ENCODE assay signal across 21 cellular contexts in genomic region chr3:135271562-135272290, GRCh38.
A peak's percentile ranks its signal among the peaks of the same experiment; 100 is the strongest.
DNase-seq lines count a peak whose midpoint lies in the region; ATAC-seq, FAIRE-seq and TF ChIP-seq lines count a peak whose summit lies in the region.
"Had no signal": no experiment of that assay in that cellular context is flagged by ENCODE, and none has a peak within 500 bp of the region (broad histone marks: within the 10 kb centered on the region; RNA-seq: fewer than 3 reads in every experiment).

No MANE protein-coding gene starts in this region.

- DNase-seq in COR-L47 (lab: John Stamatoyannopoulos, UW), result peak; percentile 91
- peak; percentile 85 to 98 (median 93) for DNase-seq in NCI-H1417 (lab: John Stamatoyannopoulos, UW)
- DNase-seq in NCI-H2227 (lab: John Stamatoyannopoulos, UW; ENCODE audit: unreplicated experiment), result peak; percentile 61
- DNase-seq in H1 (ENCODE audit: low read depth in 1 of 2, low spot score in 2 of 2), result no peak
- DNase-seq in left cardiac atrium, result no peak
- no peak for DNase-seq in activated gamma-delta T cell treated with Interleukin-2 at 50 U/mL for 16 hours
- DNase-seq in erythroblast (lab: John Stamatoyannopoulos, UW), result no peak
- DNase-seq: ACHN; activated CD4-positive, alpha-beta T cell treated with anti-CD3 and anti-CD28 coated beads, Interleukin-2, amount 50 U/mL, for 4 hours; activated naive CD8-positive, alpha-beta T cell treated with anti-CD3 and anti-CD28 coated beads, Interleukin-2, amount 10 ng/mL, durations not matched to agents 7 days and 5 days; activated T-cell treated with anti-CD3 and anti-CD28 coated beads, Interleukin-2, amount 50 U/mL, for 1 hour; CD4-positive, alpha-beta memory T cell; head of caudate nucleus; HFFc6; Kasumi-1; natural killer cell; NCI-H526; SW 1271 had no signal

- H3K4ac ChIP-seq in H1 (replicated peaks; ENCODE audit: insufficient read length, low read depth, low read length), result no peak overlapping the region

- CTCF ChIA-PET in H1 (lab: Charles Lee; ENCODE audit: partially characterized antibody), result interaction anchor here (0.6 to 1.4 kb wide), 6 partner anchors 10 to 66 kb away, joined by 3 to 6 read pairs (median 3); no protein-coding TSS in a partner anchor

- TF ChIP-seq RAD21 in H1 (IDR thresholded peaks at IDR 0.05 in 1 of 2, conservative IDR thresholded peaks at IDR 0.05 in 1 of 2; ENCODE audit: low read depth in 2 of 2, low read length in 2 of 2), result no peak

- ATAC-seq in GM19455 (IDR thresholded peaks at IDR 0.05; ENCODE audit: unreplicated experiment), result no peak
- no peak for ATAC-seq in left cardiac atrium
- ATAC-seq: natural killer cell had no signal

- H2BK20ac ChIP-seq in H1 (ENCODE audit: low read length), result no peak overlapping the region

- no peak for TF ChIP-seq EP300 in H1 (IDR thresholded peaks at IDR 0.05; ENCODE audit: borderline replicate concordance in 1 of 2, low read depth in 2 of 2, low read length in 2 of 2)

- no peak overlapping the region for H3K56ac ChIP-seq in H1 (replicated peaks; ENCODE audit: insufficient read length, low read depth, low read length)

- H3K79me2 ChIP-seq in H1 (ENCODE audit: control insufficient read depth in 1 of 2, insufficient read depth in 2 of 2, low read length in 2 of 2), result no peaks in the 10 kb centered on the region

- no peak overlapping the region for H3K4me3 ChIP-seq in H1 (ENCODE audit: extremely low read depth in 1 of 4, insufficient read depth in 2 of 4, low read depth in 3 of 4, low read length in 4 of 4)

- POLR2A ChIA-PET in H1 (lab: Charles Lee; ENCODE audit: partially characterized antibody), result no interaction called here

- H3K14ac ChIP-seq in H1 (ENCODE audit: insufficient read length), result no peak overlapping the region

- H4K5ac ChIP-seq in H1 (ENCODE audit: insufficient read length, low read depth, low read length), result no peak overlapping the region

- no peaks in the 10 kb centered on the region for H3K23me2 ChIP-seq in H1 (ENCODE audit: low read depth, low read length)

- no peak overlapping the region for H4K91ac ChIP-seq in H1 (replicated peaks; ENCODE audit: insufficient read length, low read length)

- TF ChIP-seq POLR2A in H1 (IDR thresholded peaks at IDR 0.05; ENCODE audit: control extremely low read depth in 1 of 2, low read depth in 2 of 2, low read length in 2 of 2) (no peak), erythroblast (IDR thresholded peaks at IDR 0.05; ENCODE audit: low read length) (no peak)

- no peak overlapping the region for H2BK12ac ChIP-seq in H1 (ENCODE audit: low read depth, low read length)

- H2AK5ac ChIP-seq in H1 (ENCODE audit: low read depth, low read length), result no peak overlapping the region

- peaks cover 0 to 3% (median 0%) of the 10 kb centered on the region in 4 experiments; a peak in 1 of 7 replicates for H3K4me1 ChIP-seq in H1 (replicated peaks in 1 of 4; ENCODE audit: control insufficient read depth in 3 of 4, insufficient read depth in 4 of 4, low read length in 3 of 4)

- intact Hi-C loops in left cardiac atrium (cut with DNase I), result no loop called here

- no peak overlapping the region for H2BK120ac ChIP-seq in H1 (replicated peaks; ENCODE audit: low read depth, low read length)

- TF ChIP-seq CTCF in H1 (IDR thresholded peaks at IDR 0.05; ENCODE audit: control extremely low read depth in 1 of 3, insufficient read depth in 1 of 3, low read depth in 1 of 3, low read length in 3 of 3), result no peak

- no peak overlapping the region for H3K27ac ChIP-seq in H1 (ENCODE audit: low read depth, low read length)

- H3K4me2 ChIP-seq in H1 (ENCODE audit: insufficient read depth in 1 of 2, low read depth in 2 of 2, low read length in 2 of 2), result no peak overlapping the region

- whole genome bisulfite sequencing in H1 (ENCODE audit: extremely low coverage in 1 of 2, insufficient coverage in 1 of 2, insufficient read length in 1 of 2, insufficient replicate concordance in 2 of 2, low coverage in 1 of 2, low lambda C conversion rate in 2 of 2, missing lambda C conversion rate in 1 of 2), 2 experiments, result 77% methylated on average over 9 of the region's 11 CpGs; no CpG with 5 or more reads in 1 of the 2 experiments

- H3K9me3 ChIP-seq in H1 (ENCODE audit: insufficient read depth in 2 of 2, low read depth in 1 of 2, low read length in 1 of 2), result no peaks in the 10 kb centered on the region

- no peak overlapping the region for H2BK5ac ChIP-seq in H1 (ENCODE audit: low read depth, low read length)

- no peaks in the 10 kb centered on the region for H3K27me3 ChIP-seq in H1 (replicated peaks in 1 of 4; ENCODE audit: control insufficient read depth in 3 of 4, extremely low read depth in 1 of 4, insufficient read depth in 3 of 4, low read length in 3 of 4)

- H3K79me1 ChIP-seq in H1 (ENCODE audit: low read depth, low read length), result no peaks in the 10 kb centered on the region

- H3K36me3 ChIP-seq in H1 (ENCODE audit: control insufficient read depth in 2 of 4, insufficient read depth in 4 of 4, low read length in 3 of 4), result no peaks in the 10 kb centered on the region

- FAIRE-seq in H1 (lab: Jason Lieb, UNC), result no peak
- FAIRE-seq: bronchial epithelial cell, GM18507 had no signal

- H4K8ac ChIP-seq in H1 (ENCODE audit: extremely low read depth, insufficient read depth, low read length), result no peak overlapping the region

- 0 out of 2 replicates have a peak overlapping the region, but pooled peaks have one; percentile 44 for H2AFZ ChIP-seq in H1 (ENCODE audit: low read length)

- no peak overlapping the region for H3K23ac ChIP-seq in H1 (ENCODE audit: insufficient read length)

- no peaks in the 10 kb centered on the region for H4K20me1 ChIP-seq in H1 (replicated peaks in 1 of 2; ENCODE audit: control insufficient read depth in 1 of 2, insufficient read depth in 2 of 2, low read length in 2 of 2)

- H2BK15ac ChIP-seq in H1 (ENCODE audit: low read length), result no peak overlapping the region

- no peak overlapping the region for H3K9ac ChIP-seq in H1 (replicated peaks in 1 of 4; ENCODE audit: extremely low read depth in 1 of 4, low read depth in 3 of 4, low read length in 3 of 4)

- H3K18ac ChIP-seq in H1 (ENCODE audit: extremely low read depth, low read length), result no peak overlapping the region

TF ChIP-seq in H1, 55 proteins besides CTCF, POLR2A, EP300 and RAD21:
- no peak for TF ChIP-seq PHF8 (conservative IDR thresholded peaks at IDR 0.05; ENCODE audit: low read depth, low read length)
- no peak for TF ChIP-seq TBP (IDR thresholded peaks at IDR 0.05; ENCODE audit: low read depth, low read length)
- no peak for TF ChIP-seq CREB1 (IDR thresholded peaks at IDR 0.05)
- TF ChIP-seq ASH2L (IDR thresholded peaks at IDR 0.05; ENCODE audit: low read length), result no peak
- TF ChIP-seq POLR2AphosphoS5 (IDR thresholded peaks at IDR 0.05; ENCODE audit: low read depth, low read length), result no peak
- no peak for TF ChIP-seq JUND (IDR thresholded peaks at IDR 0.05; ENCODE audit: low read length)
- TF ChIP-seq MAX (IDR thresholded peaks at IDR 0.05), result no peak
- TF ChIP-seq NRF1 (IDR thresholded peaks at IDR 0.05; ENCODE audit: low read depth, low read length), result no peak
- no peak for TF ChIP-seq CBX8 (IDR thresholded peaks at IDR 0.05; ENCODE audit: borderline replicate concordance, low read depth, low read length)
- TF ChIP-seq TAF7 (optimal IDR thresholded peaks at IDR 0.05; ENCODE audit: borderline replicate concordance, low read depth, low read length), result no peak
- TF ChIP-seq SP2 (IDR thresholded peaks at IDR 0.05; ENCODE audit: low read length), result no peak
- TF ChIP-seq POU5F1 (IDR thresholded peaks at IDR 0.05; ENCODE audit: low read depth, low read length), result no peak
- TF ChIP-seq RBBP5 (IDR thresholded peaks at IDR 0.05; ENCODE audit: borderline replicate concordance, low read depth, low read length), result no peak
- TF ChIP-seq MAFK (IDR thresholded peaks at IDR 0.05; ENCODE audit: low read depth, low read length), result no peak
- no peak for TF ChIP-seq SIX5 (IDR thresholded peaks at IDR 0.05; ENCODE audit: low read depth, low read length)
- TF ChIP-seq SP4 (IDR thresholded peaks at IDR 0.05; ENCODE audit: low read length), result no peak
- no peak for TF ChIP-seq KDM4A (IDR thresholded peaks at IDR 0.05; ENCODE audit: low read depth, low read length, severe bottlenecking)
- TF ChIP-seq SUZ12 (IDR thresholded peaks at IDR 0.05; ENCODE audit: low read length), result no peak
- TF ChIP-seq YY1 (IDR thresholded peaks at IDR 0.05; ENCODE audit: low read depth, low read length), result no peak
- TF ChIP-seq GTF2F1 (IDR thresholded peaks at IDR 0.05; ENCODE audit: borderline replicate concordance, low read depth, low read length), result no peak
TF ChIP-seq in H1: peak in this region for 0.

Comparison
In these comparisons a context has a peak if more than half of its experiments do, and no peak if none do; other contexts are left out.
1. DNase-seq: peak in COR-L47 (single experiment), NCI-H1417 (3 of 3) and NCI-H2227 (single experiment); none in H1 (0 of 2), left cardiac atrium (single experiment), activated gamma-delta T cell treated with Interleukin-2 at 50 U/mL for 16 hours (single experiment) and erythroblast (0 of 2).